In genomic region chr20:35285806-35286076, GRCh38 we compare ENCODE assay signal across 1 cellular context.
TF ChIP-seq lines count a peak whose summit lies in the region.

No MANE protein-coding gene starts in this region.

TF ChIP-seq in K562, 482 proteins besides CTCF, POLR2A, EP300 and RAD21 (continued from another document and continues in another):
- TF ChIP-seq CREB1 (IDR thresholded peaks at IDR 0.05) (peak; percentile 96), CREB1 (CRISPR knock-in tag; IDR thresholded peaks at IDR 0.05) (peak; percentile 90), NBN (IDR thresholded peaks at IDR 0.05; ENCODE audit: low read depth) (peak; percentile 91), ZNF316 (IDR thresholded peaks at IDR 0.05) (peak; percentile 100), JUND (IDR thresholded peaks at IDR 0.05; ENCODE audit: borderline replicate concordance, low read depth, low read length) (peak; percentile 90), JUND (tag; IDR thresholded peaks at IDR 0.05; ENCODE audit: borderline replicate concordance, low read depth, low read length) (peak; percentile 91), CSDE1 (IDR thresholded peaks at IDR 0.05) (peak in 1 of 2 experiments; percentile 81; a peak in 1 of 4 replicates), E2F6 (IDR thresholded peaks at IDR 0.05; ENCODE audit: borderline replicate concordance in 1 of 2, extremely low read depth in 1 of 2, insufficient read depth in 1 of 2, insufficient read length in 1 of 2, low read depth in 1 of 2, low read length in 1 of 2, poor library complexity in 1 of 2, severe bottlenecking in 1 of 2) (no peak), MTA2 (IDR thresholded peaks at IDR 0.05; ENCODE audit: low read depth) (0 out of 2 replicates have a peak, but pooled peaks have one; percentile 28), SP1 (CRISPR knock-in tag; IDR thresholded peaks at IDR 0.05) (no peak), TBL1XR1 (IDR thresholded peaks at IDR 0.05; ENCODE audit: low read length in 2 of 2) (peak in 1 of 2 experiments; percentile 76; a peak in 2 of 4 replicates), NFE2L1 (tag; IDR thresholded peaks at IDR 0.05; ENCODE audit: borderline replicate concordance, low read depth) (peak; percentile 93), NCOA1 (IDR thresholded peaks at IDR 0.05; ENCODE audit: low read depth) (peak; percentile 96), ARID3A (IDR thresholded peaks at IDR 0.05; ENCODE audit: borderline replicate concordance, low read depth, low read length) (0 out of 2 replicates have a peak, but pooled peaks have one; percentile 21), JUN (IDR thresholded peaks at IDR 0.05; ENCODE audit: borderline replicate concordance, low read depth, low read length) (peak; percentile 83), JUN (CRISPR knock-in tag; IDR thresholded peaks at IDR 0.05; ENCODE audit: borderline replicate concordance) (no peak), RCOR1 (IDR thresholded peaks at IDR 0.05; ENCODE audit: borderline replicate concordance in 1 of 2, low read depth in 2 of 2, low read length in 2 of 2) (peak in 1 of 2 experiments; percentile 68; a peak in 2 of 4 replicates), TEAD2 (tag; IDR thresholded peaks at IDR 0.05) (no peak), NR2C1 (IDR thresholded peaks at IDR 0.05) (no peak), NR2C1 (tag; IDR thresholded peaks at IDR 0.05) (no peak), HNRNPH1 (optimal IDR thresholded peaks at IDR 0.05; ENCODE audit: low read depth, low read length) (no peak), HDAC2 (IDR thresholded peaks at IDR 0.05) (peak; percentile 43; the same call in 1 of the 2 replicates), ZNF175 (CRISPR knock-in tag; IDR thresholded peaks at IDR 0.05; ENCODE audit: low read depth) (0 out of 2 replicates have a peak, but pooled peaks have one; percentile 1), ZNF764 (CRISPR knock-in tag; IDR thresholded peaks at IDR 0.05; ENCODE audit: low read depth) (no peak), USF1 (CRISPR knock-in tag; IDR thresholded peaks at IDR 0.05) (no peak), ARNT (IDR thresholded peaks at IDR 0.05) (peak in 1 of 2 experiments; percentile 44; a peak in 1 of 4 replicates), SMARCE1 (IDR thresholded peaks at IDR 0.05) (peak; percentile 53), POLR2B (IDR thresholded peaks at IDR 0.05; ENCODE audit: low read depth, partially characterized antibody) (peak; percentile 29), ZC3H4 (CRISPR knock-in tag; IDR thresholded peaks at IDR 0.05; ENCODE audit: borderline replicate concordance) (no peak), KDM1A (IDR thresholded peaks at IDR 0.05) (peak; percentile 59 to 75; a peak in 2 of 4 replicates), AFF1 (IDR thresholded peaks at IDR 0.05; ENCODE audit: low read depth in 1 of 2, partially characterized antibody in 2 of 2) (no peak), TRIM24 (IDR thresholded peaks at IDR 0.05) (peak in 1 of 2 experiments; percentile 42; a peak in 1 of 4 replicates), PHF21A (IDR thresholded peaks at IDR 0.05; ENCODE audit: borderline replicate concordance, low read depth) (0 out of 2 replicates have a peak, but pooled peaks have one; percentile 24)
- TF ChIP-seq, protein P1, sequence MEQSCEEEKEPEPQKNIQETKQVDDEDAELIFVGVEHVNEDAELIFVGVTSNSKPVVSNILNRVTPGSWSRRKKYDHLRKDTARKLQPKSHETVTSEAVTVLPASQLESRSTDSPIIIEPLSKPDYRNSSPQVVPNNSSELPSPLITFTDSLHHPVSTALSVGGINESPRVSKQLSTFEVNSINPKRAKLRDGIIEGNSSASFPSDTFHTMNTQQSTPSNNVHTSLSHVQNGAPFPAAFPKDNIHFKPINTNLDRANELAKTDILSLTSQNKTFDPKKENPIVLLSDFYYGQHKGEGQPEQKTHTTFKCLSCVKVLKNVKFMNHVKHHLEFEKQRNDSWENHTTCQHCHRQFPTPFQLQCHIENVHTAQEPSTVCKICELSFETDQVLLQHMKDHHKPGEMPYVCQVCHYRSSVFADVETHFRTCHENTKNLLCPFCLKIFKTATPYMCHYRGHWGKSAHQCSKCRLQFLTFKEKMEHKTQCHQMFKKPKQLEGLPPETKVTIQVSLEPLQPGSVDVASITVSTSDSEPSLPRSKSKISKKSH (CRISPR knock-in tag; IDR thresholded peaks at IDR 0.05), result no peak
- TF ChIP-seq, protein P2, sequence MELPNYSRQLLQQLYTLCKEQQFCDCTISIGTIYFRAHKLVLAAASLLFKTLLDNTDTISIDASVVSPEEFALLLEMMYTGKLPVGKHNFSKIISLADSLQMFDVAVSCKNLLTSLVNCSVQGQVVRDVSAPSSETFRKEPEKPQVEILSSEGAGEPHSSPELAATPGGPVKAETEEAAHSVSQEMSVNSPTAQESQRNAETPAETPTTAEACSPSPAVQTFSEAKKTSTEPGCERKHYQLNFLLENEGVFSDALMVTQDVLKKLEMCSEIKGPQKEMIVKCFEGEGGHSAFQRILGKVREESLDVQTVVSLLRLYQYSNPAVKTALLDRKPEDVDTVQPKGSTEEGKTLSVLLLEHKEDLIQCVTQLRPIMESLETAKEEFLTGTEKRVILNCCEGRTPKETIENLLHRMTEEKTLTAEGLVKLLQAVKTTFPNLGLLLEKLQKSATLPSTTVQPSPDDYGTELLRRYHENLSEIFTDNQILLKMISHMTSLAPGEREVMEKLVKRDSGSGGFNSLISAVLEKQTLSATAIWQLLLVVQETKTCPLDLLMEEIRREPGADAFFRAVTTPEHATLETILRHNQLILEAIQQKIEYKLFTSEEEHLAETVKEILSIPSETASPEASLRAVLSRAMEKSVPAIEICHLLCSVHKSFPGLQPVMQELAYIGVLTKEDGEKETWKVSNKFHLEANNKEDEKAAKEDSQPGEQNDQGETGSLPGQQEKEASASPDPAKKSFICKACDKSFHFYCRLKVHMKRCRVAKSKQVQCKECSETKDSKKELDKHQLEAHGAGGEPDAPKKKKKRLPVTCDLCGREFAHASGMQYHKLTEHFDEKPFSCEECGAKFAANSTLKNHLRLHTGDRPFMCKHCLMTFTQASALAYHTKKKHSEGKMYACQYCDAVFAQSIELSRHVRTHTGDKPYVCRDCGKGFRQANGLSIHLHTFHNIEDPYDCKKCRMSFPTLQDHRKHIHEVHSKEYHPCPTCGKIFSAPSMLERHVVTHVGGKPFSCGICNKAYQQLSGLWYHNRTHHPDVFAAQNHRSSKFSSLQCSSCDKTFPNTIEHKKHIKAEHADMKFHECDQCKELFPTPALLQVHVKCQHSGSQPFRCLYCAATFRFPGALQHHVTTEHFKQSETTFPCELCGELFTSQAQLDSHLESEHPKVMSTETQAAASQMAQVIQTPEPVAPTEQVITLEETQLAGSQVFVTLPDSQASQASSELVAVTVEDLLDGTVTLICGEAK (IDR thresholded peaks at IDR 0.05), result peak; percentile 51
- TF ChIP-seq, protein P2 (CRISPR knock-in tag; IDR thresholded peaks at IDR 0.05), result no peak
- TF ChIP-seq, protein P3, sequence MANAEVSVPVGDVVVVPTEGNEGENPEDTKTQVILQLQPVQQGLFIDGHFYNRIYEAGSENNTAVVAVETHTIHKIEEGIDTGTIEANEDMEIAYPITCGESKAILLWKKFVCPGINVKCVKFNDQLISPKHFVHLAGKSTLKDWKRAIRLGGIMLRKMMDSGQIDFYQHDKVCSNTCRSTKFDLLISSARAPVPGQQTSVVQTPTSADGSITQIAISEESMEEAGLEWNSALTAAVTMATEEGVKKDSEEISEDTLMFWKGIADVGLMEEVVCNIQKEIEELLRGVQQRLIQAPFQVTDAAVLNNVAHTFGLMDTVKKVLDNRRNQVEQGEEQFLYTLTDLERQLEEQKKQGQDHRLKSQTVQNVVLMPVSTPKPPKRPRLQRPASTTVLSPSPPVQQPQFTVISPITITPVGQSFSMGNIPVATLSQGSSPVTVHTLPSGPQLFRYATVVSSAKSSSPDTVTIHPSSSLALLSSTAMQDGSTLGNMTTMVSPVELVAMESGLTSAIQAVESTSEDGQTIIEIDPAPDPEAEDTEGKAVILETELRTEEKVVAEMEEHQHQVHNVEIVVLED (CRISPR knock-in tag; IDR thresholded peaks at IDR 0.05), result no peak
- TF ChIP-seq, protein P4, sequence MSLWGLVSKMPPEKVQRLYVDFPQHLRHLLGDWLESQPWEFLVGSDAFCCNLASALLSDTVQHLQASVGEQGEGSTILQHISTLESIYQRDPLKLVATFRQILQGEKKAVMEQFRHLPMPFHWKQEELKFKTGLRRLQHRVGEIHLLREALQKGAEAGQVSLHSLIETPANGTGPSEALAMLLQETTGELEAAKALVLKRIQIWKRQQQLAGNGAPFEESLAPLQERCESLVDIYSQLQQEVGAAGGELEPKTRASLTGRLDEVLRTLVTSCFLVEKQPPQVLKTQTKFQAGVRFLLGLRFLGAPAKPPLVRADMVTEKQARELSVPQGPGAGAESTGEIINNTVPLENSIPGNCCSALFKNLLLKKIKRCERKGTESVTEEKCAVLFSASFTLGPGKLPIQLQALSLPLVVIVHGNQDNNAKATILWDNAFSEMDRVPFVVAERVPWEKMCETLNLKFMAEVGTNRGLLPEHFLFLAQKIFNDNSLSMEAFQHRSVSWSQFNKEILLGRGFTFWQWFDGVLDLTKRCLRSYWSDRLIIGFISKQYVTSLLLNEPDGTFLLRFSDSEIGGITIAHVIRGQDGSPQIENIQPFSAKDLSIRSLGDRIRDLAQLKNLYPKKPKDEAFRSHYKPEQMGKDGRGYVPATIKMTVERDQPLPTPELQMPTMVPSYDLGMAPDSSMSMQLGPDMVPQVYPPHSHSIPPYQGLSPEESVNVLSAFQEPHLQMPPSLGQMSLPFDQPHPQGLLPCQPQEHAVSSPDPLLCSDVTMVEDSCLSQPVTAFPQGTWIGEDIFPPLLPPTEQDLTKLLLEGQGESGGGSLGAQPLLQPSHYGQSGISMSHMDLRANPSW (CRISPR knock-in tag; IDR thresholded peaks at IDR 0.05), result no peak
